ENCODE assay signal across 16 cellular contexts in the genomic region with DNA sequence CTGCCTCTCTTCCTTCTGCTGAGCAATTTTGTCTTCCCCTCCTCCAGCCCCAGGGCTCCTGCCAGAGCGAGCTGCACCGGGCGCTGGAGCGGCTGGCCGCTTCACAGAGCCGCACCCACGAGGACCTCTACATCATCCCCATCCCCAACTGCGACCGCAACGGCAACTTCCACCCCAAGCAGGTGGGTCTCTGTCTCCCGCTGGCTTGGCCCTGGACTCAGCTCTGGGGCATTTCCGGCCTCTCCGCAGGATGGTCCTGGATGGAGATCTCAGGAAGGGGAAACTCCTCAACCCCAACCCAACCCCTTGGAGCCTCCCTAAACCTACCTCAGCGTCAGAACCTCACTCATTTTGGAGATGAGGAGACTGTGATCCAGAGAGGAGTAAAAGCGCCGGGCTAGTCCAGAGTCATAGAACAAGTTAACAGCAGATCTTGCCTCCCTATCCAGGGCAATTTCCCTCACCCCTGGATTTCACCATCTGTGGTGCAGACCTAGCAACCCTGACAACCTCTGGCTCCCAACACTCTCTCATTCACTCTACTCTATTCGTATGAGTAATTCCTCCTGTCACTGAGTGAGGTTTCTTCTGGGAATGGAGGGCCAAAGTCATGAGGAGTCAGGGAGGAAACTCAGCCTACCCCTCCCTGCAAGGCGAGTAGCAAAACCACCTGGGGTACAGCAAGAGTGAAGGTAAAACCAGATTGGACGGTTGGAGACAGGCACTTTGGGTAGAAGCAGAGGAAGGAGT. TPM values are rescaled to one million over a fixed set of nuclear protein-coding genes. Genes with fewer than 3 reads are reported as not detected.
A peak's percentile ranks its signal among the peaks of the same experiment; 100 is the strongest.
DNase-seq lines count a peak whose midpoint lies in the region; ATAC-seq and TF ChIP-seq lines count a peak whose summit lies in the region.
"Had no signal": no experiment of that assay in that cellular context is flagged by ENCODE, and none has a peak within 500 bp of the region (broad histone marks: within the 10 kb centered on the region; RNA-seq: fewer than 3 reads in every experiment).

No MANE protein-coding gene starts in this region.

- H3K9me3 ChIP-seq in SK-N-SH (no peaks in the 10 kb centered on the region), stomach smooth muscle (ENCODE audit: control insufficient read depth in 2 of 2, low read length in 2 of 2) (no peaks in the 10 kb centered on the region)
- H3K9me3 ChIP-seq: HAP-1 had no signal

- TF ChIP-seq CTCF in SK-N-SH (IDR thresholded peaks at IDR 0.05) (no peak), RWPE1 (conservative IDR thresholded peaks at IDR 0.05; ENCODE audit: low read depth) (no peak)

- H3K9me2 ChIP-seq in SK-N-SH = no peaks in the 10 kb centered on the region

- H3K4me1 ChIP-seq in SK-N-SH (ENCODE audit: control insufficient read depth in 1 of 2, insufficient read depth in 2 of 2, low read depth in 1 of 2, low read length in 1 of 2) (peaks cover 41 to 67% of the 10 kb centered on the region in 2 experiments), stomach smooth muscle (ENCODE audit: control insufficient read depth, insufficient read depth, low read length) (peaks cover 89% of the 10 kb centered on the region)
- H3K4me1 ChIP-seq: HAP-1 had no signal

- TF ChIP-seq RAD21 in SK-N-SH (IDR thresholded peaks at IDR 0.05; ENCODE audit: low read length) = no peak

- H3K36me3 ChIP-seq in SK-N-SH (replicated peaks in 1 of 2; ENCODE audit: control insufficient read depth in 1 of 2, insufficient read depth in 2 of 2, low read length in 1 of 2) (peaks cover 11 to 30% of the 10 kb centered on the region in 2 experiments), stomach smooth muscle (ENCODE audit: control insufficient read depth in 2 of 2, insufficient read depth in 2 of 2, low read length in 2 of 2) (peaks cover 41 to 44% of the 10 kb centered on the region in 2 donors)
- H3K36me3 ChIP-seq: HAP-1 had no signal

- WGBS in SK-N-SH (ENCODE audit: low lambda C conversion rate) = 89% methylated on average over 16 of the region's 19 CpGs

- CTCF ChIA-PET in SK-N-SH (lab: Yijun Ruan, JAX) (interaction anchor here (0.9 to 18.2 kb wide), 9 partner anchors 10 to 106 kb away, joined by 3 to 332 read pairs (median 34); a partner anchor contains a TSS), RWPE1 (lab: Yijun Ruan, JAX) (interaction anchor here (0.6 kb wide), 1 partner anchor 495 kb away, joined by 3 read pairs; no protein-coding TSS in a partner anchor)

- H3F3A ChIP-seq in SK-N-SH (replicated peaks; ENCODE audit: insufficient read depth) = peaks cover 30% of the 10 kb centered on the region

- DNase-seq in SK-N-SH = no peak
- DNase-seq in RWPE1 (ENCODE audit: low spot score) = no peak
- DNase-seq in fibroblast of peridontal ligament (ENCODE audit: extremely low read depth) = peak; percentile 53
- no peak for DNase-seq in A172 (ENCODE audit: low spot score)
- no peak for DNase-seq in NCI-H146 treated with DMSO at 0.1 percent for 48 hours (lab: John Stamatoyannopoulos, UW; ENCODE audit: unreplicated experiment)
- DNase-seq: activated CD8-positive, alpha-beta T cell treated with anti-CD3 and anti-CD28 coated beads, Interleukin-2, amount 10 ng/mL, durations not matched to agents 7 days and 5 days; activated gamma-delta T cell treated with Interleukin-2 at 50 U/mL for 16 hours; NCI-H187 treated with DMSO at 0.1 percent for 48 hours; T-helper 9 cell had no signal

- peaks cover 15% of the 10 kb centered on the region; the same call in 1 of the 2 replicates for H3K79me2 ChIP-seq in SK-N-SH (ENCODE audit: insufficient read depth)

- H3K27me3 ChIP-seq in SK-N-SH (ENCODE audit: insufficient read depth) = no peaks in the 10 kb centered on the region
- H3K27me3 ChIP-seq in stomach smooth muscle (ENCODE audit: control insufficient read depth in 1 of 2, insufficient read depth in 2 of 2, low read length in 2 of 2) = no peaks in the 10 kb centered on the region

- H3K4me3 ChIP-seq in SK-N-SH (ENCODE audit: low read depth in 2 of 2, low read length in 1 of 2) (no peak overlapping the region), stomach smooth muscle (ENCODE audit: low read length in 2 of 2) (no peak overlapping the region)
- H3K4me3 ChIP-seq: HAP-1 had no signal

- H3K9ac ChIP-seq in SK-N-SH (no peak overlapping the region), stomach smooth muscle (ENCODE audit: low read length in 2 of 2) (peak overlapping the region in 1 of 2 donors; percentile 42)

- 0 out of 4 replicates have a peak, but pooled peaks of 1 of the 2 experiments have one; percentile 14 for TF ChIP-seq EP300 in SK-N-SH (IDR thresholded peaks at IDR 0.05; ENCODE audit: borderline replicate concordance in 1 of 2, low read depth in 1 of 2, low read length in 1 of 2)

- POLR2A ChIA-PET in SK-N-SH (lab: Yijun Ruan, JAX) = no interaction called here
- POLR2A ChIA-PET in RWPE1 (lab: Yijun Ruan, JAX; ENCODE audit: low non-redundant PET) = interaction anchor here (0.6 kb wide), 1 partner anchor 74 kb away, joined by 5 read pairs; no protein-coding TSS in a partner anchor

- no peaks in the 10 kb centered on the region for H4K20me1 ChIP-seq in SK-N-SH (ENCODE audit: insufficient read depth)

- H3K4me2 ChIP-seq in SK-N-SH = no peak overlapping the region

- H2AFZ ChIP-seq in SK-N-SH (ENCODE audit: low read depth) = no peak overlapping the region

- H3K27ac ChIP-seq in SK-N-SH (ENCODE audit: low read depth in 2 of 2, low read length in 1 of 2) = no peak overlapping the region
- peak overlapping the region; percentile 29; the same call in 1 of the 2 replicates for H3K27ac ChIP-seq in RWPE1
- peak overlapping the region; percentile 92 for H3K27ac ChIP-seq in stomach smooth muscle (ENCODE audit: low read length)
- H3K27ac ChIP-seq: 22Rv1 had no signal

- ATAC-seq in SK-N-SH treated with all-trans-retinoic acid at 6 μM for 48 hours = no peak
- no peak for ATAC-seq in HG02852 (IDR thresholded peaks at IDR 0.05; ENCODE audit: unreplicated experiment)
- ATAC-seq: activated CD8-positive, alpha-beta T cell treated with anti-CD3 and anti-CD28 coated beads, Interleukin-2, amount 10 ng/mL, durations not matched to agents 7 days and 5 days had no signal

TF ChIP-seq in SK-N-SH, 30 proteins besides CTCF, POLR2A, EP300 and RAD21 (continues in another document):
- TF ChIP-seq POLR2AphosphoS5 (IDR thresholded peaks at IDR 0.05; ENCODE audit: low read depth, low read length) (no peak), TCF12 (IDR thresholded peaks at IDR 0.05) (peak; percentile 72), MEF2A (IDR thresholded peaks at IDR 0.05; ENCODE audit: borderline replicate concordance, low read depth) (no peak), SMC3 (IDR thresholded peaks at IDR 0.05; ENCODE audit: low read depth, low read length) (no peak), RFX5 (IDR thresholded peaks at IDR 0.05; ENCODE audit: low read length) (no peak), NFIC (IDR thresholded peaks at IDR 0.05; ENCODE audit: borderline replicate concordance) (no peak)
- TF ChIP-seq, protein P1, sequence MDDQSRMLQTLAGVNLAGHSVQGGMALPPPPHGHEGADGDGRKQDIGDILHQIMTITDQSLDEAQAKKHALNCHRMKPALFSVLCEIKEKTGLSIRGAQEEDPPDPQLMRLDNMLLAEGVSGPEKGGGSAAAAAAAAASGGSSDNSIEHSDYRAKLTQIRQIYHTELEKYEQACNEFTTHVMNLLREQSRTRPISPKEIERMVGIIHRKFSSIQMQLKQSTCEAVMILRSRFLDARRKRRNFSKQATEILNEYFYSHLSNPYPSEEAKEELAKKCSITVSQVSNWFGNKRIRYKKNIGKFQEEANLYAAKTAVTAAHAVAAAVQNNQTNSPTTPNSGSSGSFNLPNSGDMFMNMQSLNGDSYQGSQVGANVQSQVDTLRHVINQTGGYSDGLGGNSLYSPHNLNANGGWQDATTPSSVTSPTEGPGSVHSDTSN (IDR thresholded peaks at IDR 0.05) = peak; percentile 49

TF ChIP-seq in SK-N-SH treated with all-trans-retinoic acid at 6 μM for 48 hours, 23 proteins besides CTCF, POLR2A, EP300 and RAD21:
- TF ChIP-seq, protein P2, sequence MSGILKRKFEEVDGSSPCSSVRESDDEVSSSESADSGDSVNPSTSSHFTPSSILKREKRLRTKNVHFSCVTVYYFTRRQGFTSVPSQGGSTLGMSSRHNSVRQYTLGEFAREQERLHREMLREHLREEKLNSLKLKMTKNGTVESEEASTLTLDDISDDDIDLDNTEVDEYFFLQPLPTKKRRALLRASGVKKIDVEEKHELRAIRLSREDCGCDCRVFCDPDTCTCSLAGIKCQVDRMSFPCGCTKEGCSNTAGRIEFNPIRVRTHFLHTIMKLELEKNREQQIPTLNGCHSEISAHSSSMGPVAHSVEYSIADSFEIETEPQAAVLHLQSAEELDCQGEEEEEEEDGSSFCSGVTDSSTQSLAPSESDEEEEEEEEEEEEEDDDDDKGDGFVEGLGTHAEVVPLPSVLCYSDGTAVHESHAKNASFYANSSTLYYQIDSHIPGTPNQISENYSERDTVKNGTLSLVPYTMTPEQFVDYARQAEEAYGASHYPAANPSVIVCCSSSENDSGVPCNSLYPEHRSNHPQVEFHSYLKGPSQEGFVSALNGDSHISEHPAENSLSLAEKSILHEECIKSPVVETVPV (CRISPR knock-in tag; IDR thresholded peaks at IDR 0.05) = no peak
- TF ChIP-seq ARNTL (CRISPR knock-in tag; IDR thresholded peaks at IDR 0.05; ENCODE audit: borderline replicate concordance, low read depth) (no peak), ZC3H10 (CRISPR knock-in tag; IDR thresholded peaks at IDR 0.05) (no peak), GLIS3 (CRISPR knock-in tag; IDR thresholded peaks at IDR 0.05) (no peak), TCF4 (CRISPR knock-in tag; IDR thresholded peaks at IDR 0.05; ENCODE audit: borderline replicate concordance) (no peak)
TF ChIP-seq in SK-N-SH treated with all-trans-retinoic acid at 6 μM for 48 hours: peak in this region for 0.

RNA-seq across cellular contexts. Expression of a gene that starts 10.8 kb away (rescaled TPM):
- 101 and 128 TPM in 2 replicates for polyA plus RNA-seq in SK-N-SH (2012; rRNA removed)
- polyA plus RNA-seq in SK-N-SH (2012; cell fraction: cytosol; rRNA removed) = 92.5 and 132 TPM in 2 replicates
- 60.9 and 69.1 TPM in 2 replicates for polyA plus RNA-seq in SK-N-SH (2012; cell fraction: nucleus; rRNA removed)
- 2.9 and 6.6 TPM in 2 replicates for total RNA-seq in A172 (2014; rRNA removed; shearing (Covaris generic))

RNA-seq across cellular contexts. Expression of a gene that starts 36.4 kb away (rescaled TPM):
- 20.6 and 23.2 TPM in 2 replicates for polyA plus RNA-seq in SK-N-SH (2012; rRNA removed)
- 31.8 and 42.2 TPM in 2 replicates for polyA plus RNA-seq in SK-N-SH (2012; cell fraction: cytosol; rRNA removed)
- 11.8 and 25.8 TPM in 2 replicates for polyA plus RNA-seq in SK-N-SH (2012; cell fraction: nucleus; rRNA removed)
- 227 and 241 TPM in 2 replicates for total RNA-seq in A172 (2014; rRNA removed; shearing (Covaris generic))

RNA-seq across cellular contexts. Expression of a gene that starts 47.4 kb away (rescaled TPM):
- not detected in 2 replicates for polyA plus RNA-seq in SK-N-SH (2012; rRNA removed)
- 0.01 TPM in 1 of 2 replicates, not detected in the other for polyA plus RNA-seq in SK-N-SH (2012; cell fraction: cytosol; rRNA removed)
- polyA plus RNA-seq in SK-N-SH (2012; cell fraction: nucleus; rRNA removed) = 0.02 TPM in 1 of 2 replicates, not detected in the other
- 0.02 and 0.14 TPM in 2 replicates for total RNA-seq in A172 (2014; rRNA removed; shearing (Covaris generic))
- total RNA-seq: LHCN-M2, progenitor cell of endocrine pancreas had no signal

Comparison
In these comparisons a context has a peak if more than half of its experiments do, and no peak if none do; other contexts are left out.
1. H3K27ac ChIP-seq: peak in RWPE1 (single experiment) and stomach smooth muscle (single experiment); none in SK-N-SH (0 of 2).